Comparison of ENCODE assay signal across 11 cellular contexts in genomic region chrX:12137982-12138365, GRCh38. TPM values are rescaled to one million over a fixed set of nuclear protein-coding genes. Genes with fewer than 3 reads are reported as not detected.
DNase-seq lines count a peak whose midpoint lies in the region; TF ChIP-seq lines count a peak whose summit lies in the region.
"Had no signal": no experiment of that assay in that cellular context is flagged by ENCODE, and none has a peak within 500 bp of the region (broad histone marks: within the 10 kb centered on the region; RNA-seq: fewer than 3 reads in every experiment).

No MANE protein-coding gene starts in this region.

- H3K4me3 ChIP-seq in AG04450 (ENCODE audit: low read depth, low read length) (peak overlapping the region; percentile 64), epithelial cell of esophagus (ENCODE audit: low read length) (peak overlapping the region; percentile 23)

- H3K9me3 ChIP-seq in AG04450 (ENCODE audit: control insufficient read depth, insufficient read depth, low read length): no peaks in the 10 kb centered on the region

- H3K27me3 ChIP-seq in AG04450 (ENCODE audit: control insufficient read depth, insufficient read depth, low read length): no peaks in the 10 kb centered on the region

- H3K27ac ChIP-seq in AG04450 (ENCODE audit: low read depth, low read length): no peak overlapping the region

- TF ChIP-seq CTCF in AG04450 (IDR thresholded peaks at IDR 0.05; ENCODE audit: low read depth, low read length): no peak
- no peak for TF ChIP-seq CTCF in epithelial cell of esophagus (IDR thresholded peaks at IDR 0.05; ENCODE audit: insufficient read depth, low read depth, low read length, missing control alignments)

- CTCF ChIA-PET in AG04450 (lab: Charles Lee): no interaction called here

- POLR2A ChIA-PET in AG04450 (lab: Yijun Ruan, JAX): no interaction called here

- DNase-seq in AG04450 (ENCODE audit: low read depth, low spot score) (no peak), NCI-H1092 treated with DMSO at 0.1 percent for 48 hours (lab: John Stamatoyannopoulos, UW) (peak; percentile 49), epithelial cell of esophagus (ENCODE audit: low read depth) (peak; percentile 9), myocyte (ENCODE audit: low read depth) (peak; percentile 20), amniotic stem cell (lab: John Stamatoyannopoulos, UW) (no peak), T1000 (lab: John Stamatoyannopoulos, UW) (no peak)
- no peak for DNase-seq in activated CD4-positive, alpha-beta T cell treated with anti-CD3 and anti-CD28 coated beads for 48 hours
- DNase-seq in stimulated activated naive CD4-positive, alpha-beta T cell (lab: John Stamatoyannopoulos, UW): no peak
- DNase-seq: NCI-H2029 treated with DMSO at 0.1 percent for 48 hours, T-cell had no signal

RNA-seq across cellular contexts. Expression of gene FRMPD4, which starts 0.3 kb away (rescaled TPM):
- 2.7 TPM in 2 replicates for polyA plus RNA-seq in AG04450 (2011; rRNA removed)
- 4.6 and 5.2 TPM in 2 replicates for polyA minus RNA-seq in AG04450 (2011; rRNA and poly(A)+ RNA removed)
- 0.56 and 0.68 TPM in 2 replicates for total RNA-seq in myocyte
- 0.48 TPM for polyA plus RNA-seq in myocyte (2012)
- total RNA-seq: activated T-helper 2 cell treated with anti-CD3 and anti-CD28 coated beads, Interferon-gamma antibody, Interleukin-2, Interleukin-4, amounts not matched to agents 10 μg/mL and 5 μg/mL and 100 μg/mL, durations not matched to agents 14 hours and 24 hours and 36 hours; T-cell had no signal

Comparison
In these comparisons a context has a peak if more than half of its experiments do, and no peak if none do; other contexts are left out.
1. DNase-seq: peak in NCI-H1092 treated with DMSO at 0.1 percent for 48 hours (single experiment), epithelial cell of esophagus (single experiment) and myocyte (single experiment); none in AG04450 (single experiment), activated CD4-positive, alpha-beta T cell treated with anti-CD3 and anti-CD28 coated beads for 48 hours (single experiment), amniotic stem cell (single experiment), stimulated activated naive CD4-positive, alpha-beta T cell (0 of 6) and T1000 (single experiment).